ENCODE assay signal across 19 cellular contexts in genomic region chr4:2744576-2745270, GRCh38. TPM values are rescaled to one million over a fixed set of nuclear protein-coding genes. Genes with fewer than 3 reads are reported as not detected.
DNase-seq lines count a peak whose midpoint lies in the region; ATAC-seq, FAIRE-seq and TF ChIP-seq lines count a peak whose summit lies in the region.
"Had no signal": no experiment of that assay in that cellular context is flagged by ENCODE, and none has a peak within 500 bp of the region (broad histone marks: within the 10 kb centered on the region; RNA-seq: fewer than 3 reads in every experiment).

No MANE protein-coding gene starts in this region.

- no peak for DNase-seq in activated naive CD4-positive, alpha-beta T cell treated with anti-CD3 and anti-CD28 coated beads, Interleukin-2, amount 50 U/mL, for 16 hours
- no peak for DNase-seq in activated T-helper 2 cell treated with anti-CD3 and anti-CD28 coated beads, Interferon-gamma antibody, Interleukin-2, Interleukin-4, amounts not matched to agents 10 μg/mL and 5 μg/mL and 100 μg/mL, durations not matched to agents 14 hours and 24 hours and 36 hours (ENCODE audit: low spot score)
- no peak for DNase-seq in HepG2 (ENCODE audit: low spot score)
- DNase-seq in type B pancreatic cell (ENCODE audit: extremely low spot score, unreplicated experiment), result no peak
- no peak for DNase-seq in middle frontal gyrus (ENCODE audit: extremely low spot score, low spot score)
- DNase-seq: activated CD4-positive, CD25-positive, alpha-beta regulatory T cell; activated T-cell treated with anti-CD3 and anti-CD28 coated beads, Interleukin-2, amount 50 U/mL, for 4 hours; effector CD4-positive, alpha-beta T cell; Kasumi-1; mesenchymal stem cell; NCI-H1436 treated with DMSO at 0.1 percent for 48 hours; OCI-M1 had no signal

- no peaks in the 10 kb centered on the region for H3K27me3 ChIP-seq in HepG2 (ENCODE audit: control insufficient read depth in 1 of 2, insufficient read depth in 2 of 2, low read length in 2 of 2)
- H3K27me3 ChIP-seq: pancreas had no signal

- no peaks in the 10 kb centered on the region for H3K79me2 ChIP-seq in HepG2 (ENCODE audit: insufficient read depth, low read length)

- no peak for TF ChIP-seq CTCF in HepG2 (CRISPR knock-in tag; IDR thresholded peaks at IDR 0.05)
- no peak for TF ChIP-seq CTCF in type B pancreatic cell (conservative IDR thresholded peaks at IDR 0.05)

- H3K27me3 Mint-ChIP-seq in activated naive CD4-positive, alpha-beta T cell treated with anti-CD3 and anti-CD28 coated beads, Interleukin-2, amount 50 U/mL, for 24 hours, result no peaks in the 10 kb centered on the region
- H3K27me3 Mint-ChIP-seq in activated T-helper 2 cell treated with anti-CD3 and anti-CD28 coated beads, Interferon-gamma antibody, Interleukin-2, Interleukin-4, amounts not matched to agents 10 μg/mL and 5 μg/mL and 100 μg/mL, durations not matched to agents 14 hours and 24 hours and 36 hours (ENCODE audit: low read depth), result no peaks in the 10 kb centered on the region
- H3K27me3 Mint-ChIP-seq in type B pancreatic cell, result no peaks in the 10 kb centered on the region

- no peaks in the 10 kb centered on the region for H3K9me3 Mint-ChIP-seq in activated naive CD4-positive, alpha-beta T cell treated with anti-CD3 and anti-CD28 coated beads, Interleukin-2, amount 50 U/mL, for 24 hours
- H3K9me3 Mint-ChIP-seq in activated T-helper 2 cell treated with anti-CD3 and anti-CD28 coated beads, Interferon-gamma antibody, Interleukin-2, Interleukin-4, amounts not matched to agents 10 μg/mL and 5 μg/mL and 100 μg/mL, durations not matched to agents 14 hours and 24 hours and 36 hours, result no peaks in the 10 kb centered on the region
- no peaks in the 10 kb centered on the region for H3K9me3 Mint-ChIP-seq in type B pancreatic cell
- H3K9me3 Mint-ChIP-seq: activated T-cell treated with anti-CD3 and anti-CD28 coated beads, Interleukin-2, amount 50 U/mL, for 4 hours; brain had no signal

- H2AFZ ChIP-seq in HepG2 (ENCODE audit: low read length), result no peak overlapping the region

- FAIRE-seq in HepG2 (lab: Jason Lieb, UNC), result no peak
- FAIRE-seq: pancreas had no signal

- BruUV-seq in HepG2 (replicated peaks; lab: Mats Ljungman, UMichigan), result no TSS peak

- TF ChIP-seq POLR2A in HepG2 (IDR thresholded peaks at IDR 0.05; ENCODE audit: insufficient read depth in 1 of 2, low read depth in 2 of 2, low read length in 2 of 2), result no peak

- peaks cover 45% of the 10 kb centered on the region for H3K4me1 Mint-ChIP-seq in activated naive CD4-positive, alpha-beta T cell treated with anti-CD3 and anti-CD28 coated beads, Interleukin-2, amount 50 U/mL, for 24 hours
- peaks cover 48% of the 10 kb centered on the region for H3K4me1 Mint-ChIP-seq in activated T-helper 2 cell treated with anti-CD3 and anti-CD28 coated beads, Interferon-gamma antibody, Interleukin-2, Interleukin-4, amounts not matched to agents 10 μg/mL and 5 μg/mL and 100 μg/mL, durations not matched to agents 14 hours and 24 hours and 36 hours (ENCODE audit: low read depth)
- H3K4me1 Mint-ChIP-seq in type B pancreatic cell (ENCODE audit: unreplicated experiment), result no peaks in the 10 kb centered on the region
- H3K4me1 Mint-ChIP-seq: brain had no signal

- no peaks in the 10 kb centered on the region for H3K4me1 ChIP-seq in HepG2 (ENCODE audit: insufficient read depth, low read length)
- H3K4me1 ChIP-seq: HAP-1, pancreas had no signal

- peak overlapping the region; percentile 88 for H3K27ac Mint-ChIP-seq in activated naive CD4-positive, alpha-beta T cell treated with anti-CD3 and anti-CD28 coated beads, Interleukin-2, amount 50 U/mL, for 24 hours
- H3K27ac Mint-ChIP-seq in activated T-helper 2 cell treated with anti-CD3 and anti-CD28 coated beads, Interferon-gamma antibody, Interleukin-2, Interleukin-4, amounts not matched to agents 10 μg/mL and 5 μg/mL and 100 μg/mL, durations not matched to agents 14 hours and 24 hours and 36 hours, result peak overlapping the region; percentile 98
- peak overlapping the region; percentile 57 for H3K27ac Mint-ChIP-seq in type B pancreatic cell

- H3K4me3 ChIP-seq in HepG2 (replicated peaks in 1 of 3; ENCODE audit: insufficient read depth in 1 of 3, low read depth in 2 of 3, low read length in 3 of 3), result no peak overlapping the region
- H3K4me3 ChIP-seq: HAP-1, pancreas had no signal

- peaks cover 21 to 53% of the 10 kb centered on the region in 2 experiments for H3K36me3 ChIP-seq in HepG2 (replicated peaks in 1 of 2; ENCODE audit: control insufficient read depth in 1 of 2, insufficient read depth in 2 of 2, low read length in 2 of 2)

- CTCF ChIA-PET in HepG2 (lab: Yijun Ruan, JAX; ENCODE audit: low intra/inter-chr PET ratio, low total read pairs), result no interaction called here

- intact Hi-C loops in activated T-helper 2 cell treated with anti-CD3 and anti-CD28 coated beads, Interferon-gamma antibody, Interleukin-2, Interleukin-4, amounts not matched to agents 10 μg/mL and 5 μg/mL and 100 μg/mL, durations not matched to agents 14 hours and 24 hours and 36 hours (cut with micrococcal nuclease), result loop anchor here (5.0 kb wide), 2 partner anchors 103 to 303 kb away; no protein-coding TSS in a partner anchor
- intact Hi-C loops in HepG2 (cut with micrococcal nuclease; ENCODE audit: unreplicated experiment), result no loop called here

- in situ Hi-C loops in HepG2 (cut with HindIII; ENCODE audit: extremely low pct_ligation_motif_present, low pct_unique_long_range_greater_than_20kb), result no loop called here

- no peak overlapping the region for H3K27ac ChIP-seq in HepG2 (ENCODE audit: extremely low read length, insufficient read depth, low read length)

- H3K9ac ChIP-seq in HepG2 (ENCODE audit: insufficient read depth, low read depth, low read length), result no peak overlapping the region

- H3K36me3 Mint-ChIP-seq in activated naive CD4-positive, alpha-beta T cell treated with anti-CD3 and anti-CD28 coated beads, Interleukin-2, amount 50 U/mL, for 24 hours, result peaks cover 21% of the 10 kb centered on the region
- peaks cover 73% of the 10 kb centered on the region for H3K36me3 Mint-ChIP-seq in activated T-helper 2 cell treated with anti-CD3 and anti-CD28 coated beads, Interferon-gamma antibody, Interleukin-2, Interleukin-4, amounts not matched to agents 10 μg/mL and 5 μg/mL and 100 μg/mL, durations not matched to agents 14 hours and 24 hours and 36 hours (ENCODE audit: low read depth)
- peaks cover 16% of the 10 kb centered on the region for H3K36me3 Mint-ChIP-seq in type B pancreatic cell

- peak overlapping the region; percentile 78 for H3K4me3 Mint-ChIP-seq in activated naive CD4-positive, alpha-beta T cell treated with anti-CD3 and anti-CD28 coated beads, Interleukin-2, amount 50 U/mL, for 24 hours
- no peak overlapping the region for H3K4me3 Mint-ChIP-seq in activated T-helper 2 cell treated with anti-CD3 and anti-CD28 coated beads, Interferon-gamma antibody, Interleukin-2, Interleukin-4, amounts not matched to agents 10 μg/mL and 5 μg/mL and 100 μg/mL, durations not matched to agents 14 hours and 24 hours and 36 hours (ENCODE audit: low read depth)
- no peak overlapping the region for H3K4me3 Mint-ChIP-seq in type B pancreatic cell
- H3K4me3 Mint-ChIP-seq: brain had no signal

- TF ChIP-seq RAD21 in HepG2 (CRISPR knock-in tag; IDR thresholded peaks at IDR 0.05), result no peak

- POLR2A ChIA-PET in HepG2 (lab: Yijun Ruan, JAX), result interaction anchor here (1.7 kb wide), 1 partner anchor 12 kb away, joined by 4 read pairs; no protein-coding TSS in a partner anchor

- no peak for ATAC-seq in HepG2
- ATAC-seq in HG02623 (IDR thresholded peaks at IDR 0.05; ENCODE audit: unreplicated experiment), result no peak
- no peak for ATAC-seq in GM18519 (IDR thresholded peaks at IDR 0.05; ENCODE audit: low FRiP score, unreplicated experiment)
- ATAC-seq: activated T-cell treated with anti-CD3 and anti-CD28 coated beads, Interleukin-2, amount 50 U/mL, for 4 hours; SK-N-SH treated with all-trans-retinoic acid at 6 μM for 48 hours had no signal

- H3K9me3 ChIP-seq in HepG2 (ENCODE audit: low read length), result no peaks in the 10 kb centered on the region
- H3K9me3 ChIP-seq: HAP-1, pancreas had no signal

- no peaks in the 10 kb centered on the region for H4K20me1 ChIP-seq in HepG2 (ENCODE audit: insufficient read depth, low read length)

- 92% methylated on average over 24 of the region's 28 CpGs for WGBS in HepG2 (ENCODE audit: low lambda C conversion rate)

- H3K4me2 ChIP-seq in HepG2 (ENCODE audit: low read depth, low read length), result no peak overlapping the region

- no peak for TF ChIP-seq EP300 in HepG2 (IDR thresholded peaks at IDR 0.05; ENCODE audit: low read depth in 2 of 2, low read length in 2 of 2)
- no peak for TF ChIP-seq EP300 in HepG2 (CRISPR knock-in tag; IDR thresholded peaks at IDR 0.05; ENCODE audit: borderline replicate concordance)

RNA-seq across cellular contexts. Expression of gene TNIP2, which starts 11.4 kb away (rescaled TPM):
- 69.2 and 72.1 TPM in 2 replicates for total RNA-seq in activated T-helper 2 cell treated with anti-CD3 and anti-CD28 coated beads, Interferon-gamma antibody, Interleukin-2, Interleukin-4, amounts not matched to agents 10 μg/mL and 5 μg/mL and 100 μg/mL, durations not matched to agents 14 hours and 24 hours and 36 hours
- total RNA-seq in HepG2 (2016; rRNA removed; fragmentation: Illumina TruSeq; extraction: Trizol) (28.5 and 38.0 TPM in 2 replicates), type B pancreatic cell (ENCODE audit: low replicate concordance) (25.3 and 26.1 TPM in 2 replicates)
- 51.3 and 56.9 TPM in 2 replicates for total RNA-seq in HepG2 (2016; cell fraction: cytosol; rRNA removed; fragmentation: Illumina TruSeq; extraction: Trizol; ENCODE audit: low read depth)
- 23.8 and 37.4 TPM in 2 replicates for total RNA-seq in HepG2 (2016; cell fraction: insoluble cytoplasmic fraction; rRNA removed; fragmentation: Illumina TruSeq; extraction: Trizol)
- 75.6 and 77.4 TPM in 2 replicates for total RNA-seq in HepG2 (2016; cell fraction: membrane; rRNA removed; fragmentation: Illumina TruSeq; extraction: Trizol)
- 22.8 and 24.6 TPM in 2 replicates for total RNA-seq in HepG2 (2016; cell fraction: nucleus; rRNA removed; fragmentation: Illumina TruSeq; extraction: Trizol)
- polyA plus RNA-seq in HepG2 (2011; rRNA removed), result 25.6 and 30.1 TPM in 2 replicates
- polyA plus RNA-seq in HepG2 (2011; cell fraction: cytosol; rRNA removed), result 24.2 and 29.8 TPM in 2 replicates
- 85.8 and 92.8 TPM in 2 replicates for polyA plus RNA-seq in HepG2 (2011; cell fraction: nucleus; rRNA removed)
- polyA plus RNA-seq in HepG2 (2012), result 14.3 and 23.5 TPM in 2 replicates
- polyA plus RNA-seq in HepG2 (2016; cell fraction: cytosol; fragmentation: Illumina TruSeq; extraction: Trizol; ENCODE audit: low read depth), result 52.0 and 56.1 TPM in 2 replicates
- polyA plus RNA-seq in HepG2 (2016; cell fraction: insoluble cytoplasmic fraction; fragmentation: Illumina TruSeq; extraction: Trizol; ENCODE audit: low read depth), result 25.2 and 28.5 TPM in 2 replicates
- 60.4 and 61.0 TPM in 2 replicates for polyA plus RNA-seq in HepG2 (2016; cell fraction: membrane; fragmentation: Illumina TruSeq; extraction: Trizol; ENCODE audit: low read depth)
- 46.5 and 50.4 TPM in 2 replicates for polyA plus RNA-seq in HepG2 (2016; cell fraction: nucleus; fragmentation: Illumina TruSeq; extraction: Trizol; ENCODE audit: insufficient read depth, low read depth)
- polyA minus RNA-seq in HepG2 (2011; rRNA and poly(A)+ RNA removed; ENCODE audit: low replicate concordance), result 10.0 and 18.7 TPM in 2 replicates
- 8.1 and 8.4 TPM in 2 replicates for polyA minus RNA-seq in HepG2 (2011; cell fraction: cytosol; rRNA and poly(A)+ RNA removed)
- 18.6 and 22.9 TPM in 2 replicates for polyA minus RNA-seq in HepG2 (2011; cell fraction: nucleus; rRNA and poly(A)+ RNA removed)

RNA-seq across cellular contexts. Expression of gene SH3BP2, which starts 48.2 kb away (rescaled TPM):
- 64.3 and 72.7 TPM in 2 replicates for total RNA-seq in activated T-helper 2 cell treated with anti-CD3 and anti-CD28 coated beads, Interferon-gamma antibody, Interleukin-2, Interleukin-4, amounts not matched to agents 10 μg/mL and 5 μg/mL and 100 μg/mL, durations not matched to agents 14 hours and 24 hours and 36 hours
- total RNA-seq in HepG2 (2016; rRNA removed; fragmentation: Illumina TruSeq; extraction: Trizol), result 7.0 and 16.9 TPM in 2 replicates
- 8.3 and 8.9 TPM in 2 replicates for total RNA-seq in HepG2 (2016; cell fraction: cytosol; rRNA removed; fragmentation: Illumina TruSeq; extraction: Trizol; ENCODE audit: low read depth)
- 6.0 and 17.5 TPM in 2 replicates for total RNA-seq in HepG2 (2016; cell fraction: insoluble cytoplasmic fraction; rRNA removed; fragmentation: Illumina TruSeq; extraction: Trizol)
- total RNA-seq in HepG2 (2016; cell fraction: membrane; rRNA removed; fragmentation: Illumina TruSeq; extraction: Trizol), result 10.1 and 13.2 TPM in 2 replicates
- 24.2 and 26.2 TPM in 2 replicates for total RNA-seq in HepG2 (2016; cell fraction: nucleus; rRNA removed; fragmentation: Illumina TruSeq; extraction: Trizol)
- 34.5 and 38.6 TPM in 2 replicates for polyA plus RNA-seq in HepG2 (2011; rRNA removed)
- 9.0 and 10.4 TPM in 2 replicates for polyA plus RNA-seq in HepG2 (2011; cell fraction: cytosol; rRNA removed)
- 190 and 200 TPM in 2 replicates for polyA plus RNA-seq in HepG2 (2011; cell fraction: nucleus; rRNA removed)
- 8.5 and 20.0 TPM in 2 replicates for polyA plus RNA-seq in HepG2 (2012)
- polyA plus RNA-seq in HepG2 (2016; cell fraction: cytosol; fragmentation: Illumina TruSeq; extraction: Trizol; ENCODE audit: low read depth), result 8.6 and 9.1 TPM in 2 replicates
- 8.9 and 10.1 TPM in 2 replicates for polyA plus RNA-seq in HepG2 (2016; cell fraction: insoluble cytoplasmic fraction; fragmentation: Illumina TruSeq; extraction: Trizol; ENCODE audit: low read depth)
- polyA plus RNA-seq in HepG2 (2016; cell fraction: membrane; fragmentation: Illumina TruSeq; extraction: Trizol; ENCODE audit: low read depth), result 12.6 and 15.4 TPM in 2 replicates
- polyA plus RNA-seq in HepG2 (2016; cell fraction: nucleus; fragmentation: Illumina TruSeq; extraction: Trizol; ENCODE audit: insufficient read depth, low read depth), result 68.6 and 68.9 TPM in 2 replicates
- polyA minus RNA-seq in HepG2 (2011; rRNA and poly(A)+ RNA removed; ENCODE audit: low replicate concordance), result 33.1 and 43.4 TPM in 2 replicates
- 8.4 and 8.5 TPM in 2 replicates for polyA minus RNA-seq in HepG2 (2011; cell fraction: cytosol; rRNA and poly(A)+ RNA removed)
- polyA minus RNA-seq in HepG2 (2011; cell fraction: nucleus; rRNA and poly(A)+ RNA removed), result 60.7 and 63.2 TPM in 2 replicates
- 31.4 and 45.4 TPM in 2 replicates for total RNA-seq in type B pancreatic cell (ENCODE audit: low replicate concordance)
